10 cellular contexts compared by ENCODE assay signal in genomic region chr4:102586002-102586643, GRCh38.
A peak's percentile ranks its signal among the peaks of the same experiment; 100 is the strongest.
DNase-seq lines count a peak whose midpoint lies in the region; ATAC-seq and TF ChIP-seq lines count a peak whose summit lies in the region.
"Had no signal": no experiment of that assay in that cellular context is flagged by ENCODE, and none has a peak within 500 bp of the region (broad histone marks: within the 10 kb centered on the region; RNA-seq: fewer than 3 reads in every experiment).

No MANE protein-coding gene starts in this region.

- no peaks in the 10 kb centered on the region for H4K20me1 ChIP-seq in mammary epithelial cell (ENCODE audit: insufficient read depth, low read length)

- H3K36me3 Mint-ChIP-seq in MCF 10A (ENCODE audit: insufficient read depth, unreplicated experiment), result peaks cover 90% of the 10 kb centered on the region
- peaks cover 68% of the 10 kb centered on the region for H3K36me3 Mint-ChIP-seq in activated T-helper 1 cell treated with anti-CD3 and anti-CD28 coated beads, Interleukin-12 subunit alpha, Interleukin-12 subunit beta, Interleukin-2, Interleukin-4 antibody, amounts not matched to agents 30 ng/mL and 10 ng/mL and 1 ng/mL, durations not matched to agents 14 hours and 24 hours and 36 hours (ENCODE audit: low read depth)

- no peak overlapping the region for H3K4me2 ChIP-seq in mammary epithelial cell (ENCODE audit: insufficient read depth, low read depth, low read length)

- 81% methylated on average over 4 of the region's 4 CpGs for WGBS in mammary epithelial cell (ENCODE audit: low coverage, missing lambda C conversion rate)

- intact Hi-C loops in mammary epithelial cell (cut with micrococcal nuclease) (no loop called here), MCF 10A (cut with micrococcal nuclease) (no loop called here), lower lobe of right lung (cut with DNase I) (loop anchor here (10.0 kb wide), 1 partner anchor 131 kb away; no protein-coding TSS in a partner anchor)
- intact Hi-C loops in activated T-helper 1 cell treated with anti-CD3 and anti-CD28 coated beads, Interleukin-12 subunit alpha, Interleukin-12 subunit beta, Interleukin-2, Interleukin-4 antibody, amounts not matched to agents 30 ng/mL and 10 ng/mL and 1 ng/mL, durations not matched to agents 14 hours and 24 hours and 36 hours (cut with micrococcal nuclease), result loop anchor here (1.0 to 5.0 kb wide), 5 partner anchors 12 to 241 kb away; partner anchors contain the start of genes NFKB1, SLC39A8 and UBE2D3

- in situ Hi-C loops in mammary epithelial cell (cut with MboI; ENCODE audit: low sequenced_read_pairs in 2 of 2), result no loop called here

- H3K4me1 ChIP-seq in mammary epithelial cell (ENCODE audit: insufficient read depth, low read length) (peaks cover 21% of the 10 kb centered on the region), lower lobe of right lung (no peaks in the 10 kb centered on the region)

- ATAC-seq in HG02885 (IDR thresholded peaks at IDR 0.05; ENCODE audit: poor library complexity, unreplicated experiment) (peak; percentile 64), GM18520 (IDR thresholded peaks at IDR 0.05; ENCODE audit: unreplicated experiment) (no peak), lower lobe of right lung (no peak)

- H3K4me3 ChIP-seq in mammary epithelial cell (replicated peaks in 1 of 3; ENCODE audit: insufficient read depth in 1 of 3, low read depth in 2 of 3, low read length in 3 of 3) (no peak overlapping the region), lower lobe of right lung (no peak overlapping the region)

- H3K9me3 Mint-ChIP-seq in MCF 10A (ENCODE audit: unreplicated experiment), result peaks cover 7% of the 10 kb centered on the region
- H3K9me3 Mint-ChIP-seq in activated T-helper 1 cell treated with anti-CD3 and anti-CD28 coated beads, Interleukin-12 subunit alpha, Interleukin-12 subunit beta, Interleukin-2, Interleukin-4 antibody, amounts not matched to agents 30 ng/mL and 10 ng/mL and 1 ng/mL, durations not matched to agents 14 hours and 24 hours and 36 hours, result no peaks in the 10 kb centered on the region

- H2AFZ ChIP-seq in mammary epithelial cell (ENCODE audit: low read depth, low read length), result no peak overlapping the region

- no peaks in the 10 kb centered on the region for H3K27me3 Mint-ChIP-seq in MCF 10A (ENCODE audit: insufficient read depth, unreplicated experiment)
- H3K27me3 Mint-ChIP-seq in activated T-helper 1 cell treated with anti-CD3 and anti-CD28 coated beads, Interleukin-12 subunit alpha, Interleukin-12 subunit beta, Interleukin-2, Interleukin-4 antibody, amounts not matched to agents 30 ng/mL and 10 ng/mL and 1 ng/mL, durations not matched to agents 14 hours and 24 hours and 36 hours (ENCODE audit: insufficient read depth), result no peaks in the 10 kb centered on the region

- no peaks in the 10 kb centered on the region for H3K9me3 ChIP-seq in mammary epithelial cell (replicated peaks; ENCODE audit: insufficient read depth, low read length)
- H3K9me3 ChIP-seq in lower lobe of right lung, result peaks cover 2% of the 10 kb centered on the region

- H3K4me3 Mint-ChIP-seq in MCF 10A (ENCODE audit: unreplicated experiment), result no peak overlapping the region
- peak overlapping the region; percentile 47 for H3K4me3 Mint-ChIP-seq in activated T-helper 1 cell treated with anti-CD3 and anti-CD28 coated beads, Interleukin-12 subunit alpha, Interleukin-12 subunit beta, Interleukin-2, Interleukin-4 antibody, amounts not matched to agents 30 ng/mL and 10 ng/mL and 1 ng/mL, durations not matched to agents 14 hours and 24 hours and 36 hours

- BruUV-seq in mammary epithelial cell (replicated peaks; lab: Mats Ljungman, UMichigan) (no TSS peak), MCF 10A (replicated peaks; lab: Mats Ljungman, UMichigan) (no TSS peak)

- no peak overlapping the region for H3K27ac Mint-ChIP-seq in MCF 10A (ENCODE audit: low read depth, unreplicated experiment)
- peak overlapping the region; percentile 60 for H3K27ac Mint-ChIP-seq in activated T-helper 1 cell treated with anti-CD3 and anti-CD28 coated beads, Interleukin-12 subunit alpha, Interleukin-12 subunit beta, Interleukin-2, Interleukin-4 antibody, amounts not matched to agents 30 ng/mL and 10 ng/mL and 1 ng/mL, durations not matched to agents 14 hours and 24 hours and 36 hours

- POLR2A ChIA-PET in MCF 10A (lab: Yijun Ruan, JAX), result no interaction called here

- TF ChIP-seq CTCF in mammary epithelial cell (conservative IDR thresholded peaks at IDR 0.05 in 1 of 2, IDR thresholded peaks at IDR 0.05 in 1 of 2; ENCODE audit: extremely low read depth in 1 of 2, insufficient read depth in 1 of 2, low read depth in 1 of 2, low read length in 2 of 2) (no peak), MCF 10A (IDR thresholded peaks at IDR 0.05; ENCODE audit: unreplicated experiment) (no peak), lower lobe of right lung (IDR thresholded peaks at IDR 0.05) (no peak)

- peak; percentile 21 for DNase-seq in mammary epithelial cell
- no peak for DNase-seq in MCF 10A (ENCODE audit: unreplicated experiment)
- no peak for DNase-seq in activated T-helper 1 cell treated with anti-CD3 and anti-CD28 coated beads, Interleukin-12 subunit alpha, Interleukin-12 subunit beta, Interleukin-2, Interleukin-4 antibody, amounts not matched to agents 30 ng/mL and 10 ng/mL and 1 ng/mL, durations not matched to agents 14 hours and 24 hours and 36 hours (ENCODE audit: low spot score)
- DNase-seq in lower lobe of right lung, result no peak
- DNase-seq in NOMO-1 treated with DMSO at 0.1 percent for 48 hours (lab: John Stamatoyannopoulos, UW; ENCODE audit: unreplicated experiment), result no peak
- DNase-seq in COR-L47 (lab: John Stamatoyannopoulos, UW), result no peak
- DNase-seq: AML-193, NCI-H2029 treated with DMSO at 0.1 percent for 48 hours had no signal

- H3K27ac ChIP-seq in mammary epithelial cell (ENCODE audit: insufficient read depth, low read depth, low read length) (peak overlapping the region; percentile 9), lower lobe of right lung (no peak overlapping the region)

- no peaks in the 10 kb centered on the region for H3K27me3 ChIP-seq in mammary epithelial cell (ENCODE audit: insufficient read depth, low read length)
- no peaks in the 10 kb centered on the region for H3K27me3 ChIP-seq in lower lobe of right lung (ENCODE audit: low read depth)

- H3K36me3 ChIP-seq in mammary epithelial cell (ENCODE audit: insufficient read depth, low read length) (peaks cover 23% of the 10 kb centered on the region), lower lobe of right lung (peaks cover 88% of the 10 kb centered on the region)

- H3K4me1 Mint-ChIP-seq in MCF 10A (ENCODE audit: insufficient read depth, unreplicated experiment), result peaks cover 7% of the 10 kb centered on the region
- peaks cover 85% of the 10 kb centered on the region for H3K4me1 Mint-ChIP-seq in activated T-helper 1 cell treated with anti-CD3 and anti-CD28 coated beads, Interleukin-12 subunit alpha, Interleukin-12 subunit beta, Interleukin-2, Interleukin-4 antibody, amounts not matched to agents 30 ng/mL and 10 ng/mL and 1 ng/mL, durations not matched to agents 14 hours and 24 hours and 36 hours (ENCODE audit: low read depth)

- no peak overlapping the region for H3K9ac ChIP-seq in mammary epithelial cell (ENCODE audit: insufficient read depth, low read length)

- dilution Hi-C loops in mammary epithelial cell (cut with HindIII; ENCODE audit: low sequenced_read_pairs), result no loop called here

- no peaks in the 10 kb centered on the region for H3K79me2 ChIP-seq in mammary epithelial cell (ENCODE audit: insufficient read depth, low read length)

- CTCF ChIA-PET in mammary epithelial cell (lab: Charles Lee; ENCODE audit: low non-redundant PET) (no interaction called here), MCF 10A (lab: Yijun Ruan, JAX) (interaction anchor here (0.6 kb wide), 3 partner anchors 20 to 219 kb away, joined by 3 to 4 read pairs (median 3); no protein-coding TSS in a partner anchor)

Comparison
In these comparisons a context has a peak if more than half of its experiments do, and no peak if none do; other contexts are left out.
1. intact Hi-C loops: an anchor here in activated T-helper 1 cell treated with anti-CD3 and anti-CD28 coated beads, Interleukin-12 subunit alpha, Interleukin-12 subunit beta, Interleukin-2, Interleukin-4 antibody, amounts not matched to agents 30 ng/mL and 10 ng/mL and 1 ng/mL, durations not matched to agents 14 hours and 24 hours and 36 hours (1.0 to 5.0 kb wide) and lower lobe of right lung (10.0 kb wide); none called in mammary epithelial cell and MCF 10A.